8 cellular contexts compared by ENCODE assay signal in genomic region chr10:35195361-35196306, GRCh38.
DNase-seq lines count a peak whose midpoint lies in the region; ATAC-seq and TF ChIP-seq lines count a peak whose summit lies in the region.

No MANE protein-coding gene starts in this region.

- TF ChIP-seq CTCF in AG10803 (conservative IDR thresholded peaks at IDR 0.05; ENCODE audit: low read length) (peak; percentile 90), coronary artery (IDR thresholded peaks at IDR 0.05) (peak; percentile 81)

- peak; percentile 92 for DNase-seq in AG10803 (ENCODE audit: low read depth)
- peak; percentile 42 for DNase-seq in NCI-H510A (lab: John Stamatoyannopoulos, UW)
- peak; percentile 50 to 55 for DNase-seq in activated CD4-positive, alpha-beta T cell treated with anti-CD3 and anti-CD28 coated beads for 24 hours (ENCODE audit: low read depth in 2 of 2)
- peak; percentile 83 for DNase-seq in coronary artery (ENCODE audit: low spot score)
- DNase-seq in left kidney (ENCODE audit: low read depth, low spot score) = peak; percentile 96
- peak; percentile 55 for DNase-seq in stimulated activated CD4-positive, alpha-beta T cell treated with anti-CD3 and anti-CD28 coated beads, Interleukin-4, amount 100 ng/mL, for 1 hour

- peak overlapping the region; percentile 83 to 94 for H3K27ac ChIP-seq in coronary artery

- ATAC-seq in GM18870 (IDR thresholded peaks at IDR 0.05; ENCODE audit: unreplicated experiment) (peak; percentile 97), HG03159 (IDR thresholded peaks at IDR 0.05; ENCODE audit: unreplicated experiment) (peak; percentile 97)

- peak overlapping the region; percentile 58 for H3K4me3 ChIP-seq in AG10803 (ENCODE audit: low read length)
- peak overlapping the region; percentile 67 for H3K4me3 ChIP-seq in coronary artery

Comparison
In these comparisons a context has a peak if more than half of its experiments do, and no peak if none do; other contexts are left out.
1. Peak in every context shown above with its lines: DNase-seq, ATAC-seq, H3K4me3 ChIP-seq and H3K27ac ChIP-seq.
2. DNase-seq: peak in every context shown above with its lines; median percentile 96 in left kidney; 92 in AG10803; 83 in coronary artery; 55 in stimulated activated CD4-positive, alpha-beta T cell treated with anti-CD3 and anti-CD28 coated beads, Interleukin-4, amount 100 ng/mL, for 1 hour; 52 in activated CD4-positive, alpha-beta T cell treated with anti-CD3 and anti-CD28 coated beads for 24 hours; 42 in NCI-H510A.